ENCODE assay signal across 3 cellular contexts in the genomic region with DNA sequence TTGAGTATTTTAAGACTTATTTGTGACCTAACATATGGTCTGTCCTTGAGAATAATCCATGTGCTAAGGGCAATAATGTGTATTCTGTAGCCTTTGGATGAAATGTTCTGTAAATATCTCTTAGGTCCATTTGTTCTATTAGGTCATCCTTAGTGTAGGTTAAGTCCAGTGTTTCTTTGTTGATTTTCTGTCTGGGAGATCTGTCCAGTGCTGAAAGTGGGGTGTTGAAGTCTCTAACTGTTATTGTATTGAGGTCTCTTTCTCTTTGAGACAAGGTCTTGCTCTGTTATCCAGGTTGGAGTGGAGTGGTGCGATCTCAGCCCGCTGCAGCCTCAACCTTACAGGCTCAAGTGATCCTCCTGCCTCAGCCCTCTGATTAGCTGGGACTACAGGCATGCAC.
A peak's percentile ranks its signal among the peaks of the same experiment; 100 is the strongest.
TF ChIP-seq lines count a peak whose summit lies in the region.

No MANE protein-coding gene starts in this region.

TF ChIP-seq in A549, 52 proteins besides CTCF, POLR2A, EP300 and RAD21:
- TF ChIP-seq, protein P1, sequence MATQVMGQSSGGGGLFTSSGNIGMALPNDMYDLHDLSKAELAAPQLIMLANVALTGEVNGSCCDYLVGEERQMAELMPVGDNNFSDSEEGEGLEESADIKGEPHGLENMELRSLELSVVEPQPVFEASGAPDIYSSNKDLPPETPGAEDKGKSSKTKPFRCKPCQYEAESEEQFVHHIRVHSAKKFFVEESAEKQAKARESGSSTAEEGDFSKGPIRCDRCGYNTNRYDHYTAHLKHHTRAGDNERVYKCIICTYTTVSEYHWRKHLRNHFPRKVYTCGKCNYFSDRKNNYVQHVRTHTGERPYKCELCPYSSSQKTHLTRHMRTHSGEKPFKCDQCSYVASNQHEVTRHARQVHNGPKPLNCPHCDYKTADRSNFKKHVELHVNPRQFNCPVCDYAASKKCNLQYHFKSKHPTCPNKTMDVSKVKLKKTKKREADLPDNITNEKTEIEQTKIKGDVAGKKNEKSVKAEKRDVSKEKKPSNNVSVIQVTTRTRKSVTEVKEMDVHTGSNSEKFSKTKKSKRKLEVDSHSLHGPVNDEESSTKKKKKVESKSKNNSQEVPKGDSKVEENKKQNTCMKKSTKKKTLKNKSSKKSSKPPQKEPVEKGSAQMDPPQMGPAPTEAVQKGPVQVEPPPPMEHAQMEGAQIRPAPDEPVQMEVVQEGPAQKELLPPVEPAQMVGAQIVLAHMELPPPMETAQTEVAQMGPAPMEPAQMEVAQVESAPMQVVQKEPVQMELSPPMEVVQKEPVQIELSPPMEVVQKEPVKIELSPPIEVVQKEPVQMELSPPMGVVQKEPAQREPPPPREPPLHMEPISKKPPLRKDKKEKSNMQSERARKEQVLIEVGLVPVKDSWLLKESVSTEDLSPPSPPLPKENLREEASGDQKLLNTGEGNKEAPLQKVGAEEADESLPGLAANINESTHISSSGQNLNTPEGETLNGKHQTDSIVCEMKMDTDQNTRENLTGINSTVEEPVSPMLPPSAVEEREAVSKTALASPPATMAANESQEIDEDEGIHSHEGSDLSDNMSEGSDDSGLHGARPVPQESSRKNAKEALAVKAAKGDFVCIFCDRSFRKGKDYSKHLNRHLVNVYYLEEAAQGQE (IDR thresholded peaks at IDR 0.05): peak; percentile 65
- TF ChIP-seq FOSB (CRISPR knock-in tag; IDR thresholded peaks at IDR 0.05) (no peak), CHD2 (IDR thresholded peaks at IDR 0.05; ENCODE audit: low read length, partially characterized antibody) (no peak)

TF ChIP-seq in GM23338, 12 proteins besides CTCF, POLR2A, EP300 and RAD21 (continued from another document):
- TF ChIP-seq, protein P1 (IDR thresholded peaks at IDR 0.05; ENCODE audit: unreplicated experiment): peak; percentile 46

TF ChIP-seq in liver, 16 proteins besides CTCF, POLR2A, EP300 and RAD21 (continued from another document):
- TF ChIP-seq, protein P1 (IDR thresholded peaks at IDR 0.05): peak; percentile 96
TF ChIP-seq in liver: peak in this region for 1.
